9 cellular contexts compared by ENCODE assay signal in the genomic region with DNA sequence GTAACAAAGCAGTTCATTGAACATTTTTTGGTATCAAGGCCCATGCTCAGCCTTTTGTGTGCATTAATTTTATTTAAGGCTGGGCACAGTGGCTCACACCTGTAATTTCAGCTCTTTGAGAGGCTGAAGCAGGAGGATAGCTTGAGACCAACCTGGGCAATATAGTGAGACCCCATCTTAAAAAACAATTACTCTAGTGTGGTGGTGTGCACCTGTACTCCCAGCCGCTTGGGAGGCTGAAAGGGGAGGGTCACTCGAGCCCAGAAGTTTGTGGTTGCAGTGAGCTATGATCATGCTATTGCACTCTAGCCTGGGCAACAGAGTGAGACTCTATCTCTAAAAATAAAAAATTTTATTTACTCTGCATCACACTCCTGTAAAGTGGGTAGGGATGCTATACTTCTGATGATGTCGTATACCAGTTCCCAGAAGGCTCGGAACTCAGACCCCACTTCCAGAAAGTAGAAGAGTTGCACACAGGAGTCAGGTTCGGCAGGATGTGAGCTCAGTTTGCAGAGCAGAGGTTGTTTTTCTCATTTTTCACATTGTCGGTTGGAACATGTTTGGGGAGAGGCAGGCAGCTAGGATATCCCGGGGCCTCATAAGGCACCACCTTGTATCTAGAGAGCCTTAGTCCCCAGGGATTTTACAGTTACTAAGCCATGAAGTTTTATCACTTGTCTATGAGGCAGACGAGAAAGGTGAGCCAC.
DNase-seq lines count a peak whose midpoint lies in the region; ATAC-seq and TF ChIP-seq lines count a peak whose summit lies in the region.
"Had no signal": no experiment of that assay in that cellular context is flagged by ENCODE, and none has a peak within 500 bp of the region (broad histone marks: within the 10 kb centered on the region; RNA-seq: fewer than 3 reads in every experiment).

No MANE protein-coding gene starts in this region.

- DNase-seq in right atrium auricular region (ENCODE audit: low spot score) (no peak), right cardiac atrium (no peak), memory B cell (ENCODE audit: low spot score in 2 of 2) (no peak), vagina (ENCODE audit: extremely low spot score in 2 of 2) (no peak), NCI-H2029 treated with DMSO at 0.1 percent for 48 hours (lab: John Stamatoyannopoulos, UW) (no peak), SHP77 (lab: John Stamatoyannopoulos, UW) (no peak)
- DNase-seq in activated CD8-positive, alpha-beta T cell treated with anti-CD3 and anti-CD28 coated beads, Interleukin-2, amount 10 ng/mL, durations not matched to agents 7 days and 5 days, result no peak
- DNase-seq in NK-92 treated with Interleukin-12 subunit alpha and Interleukin-12 subunit beta, amount 100 ng/mL, for 24 hours (lab: John Stamatoyannopoulos, UW), result no peak
- DNase-seq: NCI-H524 treated with DMSO at 0.1 percent for 48 hours had no signal

- H3K9me3 ChIP-seq in right atrium auricular region, result no peaks in the 10 kb centered on the region
- H3K9me3 ChIP-seq in right cardiac atrium (ENCODE audit: control insufficient read depth, low read length), result no peaks in the 10 kb centered on the region
- H3K9me3 ChIP-seq in vagina, result no peaks in the 10 kb centered on the region

- no peaks in the 10 kb centered on the region for H3K36me3 ChIP-seq in right atrium auricular region
- no peaks in the 10 kb centered on the region for H3K36me3 ChIP-seq in vagina

- 81% methylated on average over 8 of the region's 8 CpGs for WGBS in right cardiac atrium

- no peak overlapping the region for H3K4me3 Mint-ChIP-seq in activated CD8-positive, alpha-beta T cell treated with anti-CD3 and anti-CD28 coated beads, Interleukin-2, amount 10 ng/mL, durations not matched to agents 7 days and 5 days
- peak overlapping the region; percentile 52 for H3K4me3 Mint-ChIP-seq in memory B cell

- no peaks in the 10 kb centered on the region for H3K27me3 Mint-ChIP-seq in activated CD8-positive, alpha-beta T cell treated with anti-CD3 and anti-CD28 coated beads, Interleukin-2, amount 10 ng/mL, durations not matched to agents 7 days and 5 days (ENCODE audit: low read depth)
- no peaks in the 10 kb centered on the region for H3K27me3 Mint-ChIP-seq in memory B cell

- H3K4me3 ChIP-seq in right atrium auricular region, result no peak overlapping the region
- no peak overlapping the region for H3K4me3 ChIP-seq in right cardiac atrium (ENCODE audit: low read length)
- no peak overlapping the region for H3K4me3 ChIP-seq in vagina

- H3K27me3 ChIP-seq in right atrium auricular region, result no peaks in the 10 kb centered on the region
- no peaks in the 10 kb centered on the region for H3K27me3 ChIP-seq in right cardiac atrium (ENCODE audit: control insufficient read depth, insufficient read depth)
- no peaks in the 10 kb centered on the region for H3K27me3 ChIP-seq in vagina

- peaks cover 6% of the 10 kb centered on the region for H3K36me3 Mint-ChIP-seq in activated CD8-positive, alpha-beta T cell treated with anti-CD3 and anti-CD28 coated beads, Interleukin-2, amount 10 ng/mL, durations not matched to agents 7 days and 5 days (ENCODE audit: low read depth)
- peaks cover 2% of the 10 kb centered on the region for H3K36me3 Mint-ChIP-seq in memory B cell

- CTCF ChIA-PET in activated CD8-positive, alpha-beta T cell treated with anti-CD3 and anti-CD28 coated beads, Interleukin-2, amount 10 ng/mL, durations not matched to agents 7 days and 5 days (lab: Charles Lee), result interaction anchor here (0.6 to 2.0 kb wide), 4 partner anchors 9 to 18 kb away, joined by 3 to 7 read pairs (median 3); no protein-coding TSS in a partner anchor

- peaks cover 0 to 82% of the 10 kb centered on the region in 2 donors for H3K4me1 ChIP-seq in right atrium auricular region
- peaks cover 23% of the 10 kb centered on the region for H3K4me1 ChIP-seq in right cardiac atrium (ENCODE audit: control insufficient read depth, insufficient read depth, low read length)
- H3K4me1 ChIP-seq in vagina, result peaks cover 48% of the 10 kb centered on the region

- H3K27ac ChIP-seq in right atrium auricular region (peak overlapping the region; percentile 74 to 84), right cardiac atrium (ENCODE audit: low read length) (no peak overlapping the region), vagina (peak overlapping the region; percentile 38)

- H3K27ac Mint-ChIP-seq in activated CD8-positive, alpha-beta T cell treated with anti-CD3 and anti-CD28 coated beads, Interleukin-2, amount 10 ng/mL, durations not matched to agents 7 days and 5 days, result peak overlapping the region; percentile 35
- peak overlapping the region; percentile 74 for H3K27ac Mint-ChIP-seq in memory B cell

- intact Hi-C loops in right cardiac atrium (cut with DNase I), result loop anchor here in 1 of 4 donors (5.0 kb wide), 1 partner anchor 549 kb away; no protein-coding TSS in a partner anchor
- intact Hi-C loops in vagina (cut with DNase I), result no loop called here

- no peak for TF ChIP-seq CTCF in right atrium auricular region (IDR thresholded peaks at IDR 0.05)
- TF ChIP-seq CTCF in vagina (IDR thresholded peaks at IDR 0.05), result no peak

- H3K9me3 Mint-ChIP-seq in activated CD8-positive, alpha-beta T cell treated with anti-CD3 and anti-CD28 coated beads, Interleukin-2, amount 10 ng/mL, durations not matched to agents 7 days and 5 days (ENCODE audit: insufficient read depth), result no peaks in the 10 kb centered on the region
- H3K9me3 Mint-ChIP-seq in memory B cell, result peaks cover 2% of the 10 kb centered on the region

- POLR2A ChIA-PET in activated CD8-positive, alpha-beta T cell treated with anti-CD3 and anti-CD28 coated beads, Interleukin-2, amount 10 ng/mL, durations not matched to agents 7 days and 5 days (lab: Charles Lee), result no interaction called here

- ATAC-seq in right cardiac atrium (no peak), memory B cell (ENCODE audit: low read depth) (no peak)
- ATAC-seq in activated CD8-positive, alpha-beta T cell treated with anti-CD3 and anti-CD28 coated beads, Interleukin-2, amount 10 ng/mL, durations not matched to agents 7 days and 5 days, result no peak

- H3K4me1 Mint-ChIP-seq in activated CD8-positive, alpha-beta T cell treated with anti-CD3 and anti-CD28 coated beads, Interleukin-2, amount 10 ng/mL, durations not matched to agents 7 days and 5 days (ENCODE audit: low read depth), result peaks cover 63% of the 10 kb centered on the region
- peaks cover 53% of the 10 kb centered on the region for H3K4me1 Mint-ChIP-seq in memory B cell

- no peak for TF ChIP-seq POLR2A in vagina (IDR thresholded peaks at IDR 0.05)
